Comparison of ENCODE assay signal across 24 cellular contexts in genomic region chr1:167746013-167746672, GRCh38. TPM values are rescaled to one million over a fixed set of nuclear protein-coding genes. Genes with fewer than 3 reads are reported as not detected.
DNase-seq lines count a peak whose midpoint lies in the region; ATAC-seq, FAIRE-seq and TF ChIP-seq lines count a peak whose summit lies in the region.
"Had no signal": no experiment of that assay in that cellular context is flagged by ENCODE, and none has a peak within 500 bp of the region (broad histone marks: within the 10 kb centered on the region; RNA-seq: fewer than 3 reads in every experiment).

No MANE protein-coding gene starts in this region.

- ATAC-seq in HG03097 (IDR thresholded peaks at IDR 0.05; ENCODE audit: low FRiP score, unreplicated experiment) = no peak
- ATAC-seq in GM19463 (IDR thresholded peaks at IDR 0.05; ENCODE audit: unreplicated experiment) = no peak
- ATAC-seq: activated CD4-positive, alpha-beta T cell treated with anti-CD3 and anti-CD28 coated beads for 36 hours; left colon had no signal

- DNase-seq in GM12891 (ENCODE audit: insufficient read length, low spot score) (no peak), chondrocyte (ENCODE audit: low spot score) (no peak), nephron progenitor cell (no peak), NCI-H69 (lab: John Stamatoyannopoulos, UW) (no peak), Kasumi-1 (lab: John Stamatoyannopoulos, UW) (no peak)
- DNase-seq: activated CD4-positive, alpha-beta T cell treated with anti-CD3 and anti-CD28 coated beads for 36 hours; activated CD8-positive, alpha-beta memory T cell treated with anti-CD3 and anti-CD28 coated beads for 24 hours; activated effector memory CD4-positive, alpha-beta T cell treated with Interleukin-2 at 50 U/mL for 16 hours; AML-193; anterior cingulate cortex; endodermal cell; foreskin melanocyte; GF-D8; left colon; MG63; NCI-H2081; NCI-H82; transverse colon had no signal

- H3K9me3 Mint-ChIP-seq in chondrocyte (ENCODE audit: low read depth) (no peaks in the 10 kb centered on the region), nephron progenitor cell (peaks cover 4% of the 10 kb centered on the region)
- H3K9me3 Mint-ChIP-seq: dendritic cell treated with granulocyte-macrophage colony-stimulating factor and Interleukin-4, amounts not matched to agents 40 ng/mL and 50 ng/mL, for 4 days; endodermal cell had no signal

- no peak for TF ChIP-seq CTCF in chondrocyte (IDR thresholded peaks at IDR 0.05)
- TF ChIP-seq CTCF in nephron progenitor cell (IDR thresholded peaks at IDR 0.05) = no peak

- no peaks in the 10 kb centered on the region for H3K36me3 Mint-ChIP-seq in chondrocyte (ENCODE audit: low read depth)
- peaks cover 12% of the 10 kb centered on the region for H3K36me3 Mint-ChIP-seq in nephron progenitor cell (ENCODE audit: low read depth)
- H3K36me3 Mint-ChIP-seq: activated naive CD8-positive, alpha-beta T cell had no signal

- H3K4me3 Mint-ChIP-seq in chondrocyte (ENCODE audit: unreplicated experiment) = no peak overlapping the region
- H3K4me3 Mint-ChIP-seq in nephron progenitor cell = no peak overlapping the region
- H3K4me3 Mint-ChIP-seq: activated CD4-positive, alpha-beta T cell treated with anti-CD3 and anti-CD28 coated beads for 36 hours; activated naive CD8-positive, alpha-beta T cell; dendritic cell treated with granulocyte-macrophage colony-stimulating factor and Interleukin-4, amounts not matched to agents 40 ng/mL and 50 ng/mL, for 4 days; endodermal cell had no signal

- peaks cover 84% of the 10 kb centered on the region for H3K4me1 Mint-ChIP-seq in chondrocyte (ENCODE audit: low read depth)
- peaks cover 13% of the 10 kb centered on the region for H3K4me1 Mint-ChIP-seq in nephron progenitor cell

- H3K27ac Mint-ChIP-seq in chondrocyte (ENCODE audit: unreplicated experiment) = peak overlapping the region; percentile 72
- H3K27ac Mint-ChIP-seq in nephron progenitor cell = peak overlapping the region; percentile 76
- H3K27ac Mint-ChIP-seq: activated CD4-positive, alpha-beta T cell treated with anti-CD3 and anti-CD28 coated beads for 36 hours; activated naive CD8-positive, alpha-beta T cell; dendritic cell treated with granulocyte-macrophage colony-stimulating factor and Interleukin-4, amounts not matched to agents 40 ng/mL and 50 ng/mL, for 4 days; endodermal cell had no signal

- peak; percentile 58 for FAIRE-seq in GM12891 (lab: Jason Lieb, UNC)
- FAIRE-seq: A549 had no signal

- H3K27me3 Mint-ChIP-seq in chondrocyte (ENCODE audit: low read depth) (no peaks in the 10 kb centered on the region), nephron progenitor cell (ENCODE audit: low read depth, poor library complexity) (no peaks in the 10 kb centered on the region)
- H3K27me3 Mint-ChIP-seq: activated CD4-positive, alpha-beta T cell treated with anti-CD3 and anti-CD28 coated beads for 36 hours; activated naive CD8-positive, alpha-beta T cell; dendritic cell treated with granulocyte-macrophage colony-stimulating factor and Interleukin-4, amounts not matched to agents 40 ng/mL and 50 ng/mL, for 4 days had no signal

- TF ChIP-seq POLR2A in GM12891 (IDR thresholded peaks at IDR 0.05; ENCODE audit: low read depth, low read length) (no peak), Raji (IDR thresholded peaks at IDR 0.05; ENCODE audit: insufficient read depth, low read depth, low read length) (peak; percentile 35; the same call in 1 of the 2 replicates)

TF ChIP-seq in GM12891, 5 proteins besides CTCF, POLR2A, EP300 and RAD21:
- TF ChIP-seq POU2F2 (IDR thresholded peaks at IDR 0.05; ENCODE audit: low read depth, low read length) = no peak
- no peak for TF ChIP-seq TAF1 (IDR thresholded peaks at IDR 0.05; ENCODE audit: low read depth, low read length)
- no peak for TF ChIP-seq PAX5 (IDR thresholded peaks at IDR 0.05; ENCODE audit: insufficient read depth, low read length, severe bottlenecking)
- TF ChIP-seq SPI1 (IDR thresholded peaks at IDR 0.05; ENCODE audit: low read depth, low read length) = no peak
- TF ChIP-seq POLR2AphosphoS5 (IDR thresholded peaks at IDR 0.05; ENCODE audit: low read depth, low read length) = no peak

RNA-seq across cellular contexts. Expression of gene MPZL1, which starts 24.4 kb away (rescaled TPM):
- polyA plus RNA-seq in GM12891 (2012; ENCODE audit: low read depth, missing spikeins) = 15.6 TPM
- 195 to 215 TPM (median 198 TPM) in 3 replicates for total RNA-seq in chondrocyte
